17 cellular contexts compared by ENCODE assay signal in the genomic region with DNA sequence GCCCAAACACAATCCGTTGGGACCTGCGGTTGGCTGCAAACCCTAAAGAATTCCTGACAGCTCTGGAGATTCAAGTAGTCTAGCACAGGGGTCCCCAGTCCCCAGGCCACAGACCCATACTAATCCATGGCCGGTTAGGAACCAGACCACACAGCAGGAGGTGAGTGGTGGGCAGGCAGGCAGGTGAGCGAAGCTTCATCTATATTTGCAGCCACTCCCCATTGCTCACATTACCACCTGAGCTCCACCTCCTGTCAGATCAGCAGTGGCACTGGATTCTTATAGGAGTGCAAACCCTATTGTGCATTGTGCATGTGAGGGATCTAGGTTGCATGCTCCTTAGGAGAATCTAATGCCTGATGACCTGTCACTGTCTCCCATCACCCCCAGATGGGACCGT. TPM values are rescaled to one million over a fixed set of nuclear protein-coding genes. Genes with fewer than 3 reads are reported as not detected.
"Had no signal": no experiment of that assay in that cellular context is flagged by ENCODE, and none has a peak within 500 bp of the region (broad histone marks: within the 10 kb centered on the region; RNA-seq: fewer than 3 reads in every experiment).

No MANE protein-coding gene starts in this region.

- H3K36me3 ChIP-seq: adrenal gland, sigmoid colon, stomach, thyroid gland, uterus had no signal

- ATAC-seq: WTC11 had no signal

- DNase-seq: activated CD4-positive, alpha-beta T cell treated with anti-CD3 and anti-CD28 coated beads, Interleukin-2, amount 50 U/mL, for 1 hour; activated naive CD4-positive, alpha-beta T cell treated with anti-CD3 and anti-CD28 coated beads, Interleukin-2, amount 50 U/mL, for 16 hours; activated T-cell treated with anti-CD3 and anti-CD28 coated beads, Interleukin-2, amount 50 U/mL, for 1 hour; adrenal gland; cortex of kidney; effector memory CD4-positive, alpha-beta T cell; hippocampal formation; sigmoid colon; stimulated activated CD4-positive, alpha-beta T cell treated with anti-CD3 and anti-CD28 coated beads, Interleukin-12 subunit alpha, Interleukin-12 subunit beta, amount 100 ng/mL, for 4 hours; stomach; thyroid gland; uterus had no signal

- H3K9me3 ChIP-seq: adrenal gland, sigmoid colon, stomach, thyroid gland, uterus had no signal

- H3K27me3 ChIP-seq: adrenal gland, sigmoid colon, stomach, thyroid gland, uterus had no signal

- H3K27ac ChIP-seq: adrenal gland, sigmoid colon, stomach, uterus had no signal

- H3K4me3 ChIP-seq: adrenal gland, sigmoid colon, stomach, thyroid gland, uterus had no signal

RNA-seq across cellular contexts. Expression of a gene that starts 28.4 kb away (rescaled TPM):
- total RNA-seq: epithelial cell of proximal tubule, glomerular endothelial cell, omental fat pad, pulmonary artery endothelial cell, sigmoid colon, thyroid gland had no signal
